ENCODE assay signal across 23 cellular contexts in the genomic region with DNA sequence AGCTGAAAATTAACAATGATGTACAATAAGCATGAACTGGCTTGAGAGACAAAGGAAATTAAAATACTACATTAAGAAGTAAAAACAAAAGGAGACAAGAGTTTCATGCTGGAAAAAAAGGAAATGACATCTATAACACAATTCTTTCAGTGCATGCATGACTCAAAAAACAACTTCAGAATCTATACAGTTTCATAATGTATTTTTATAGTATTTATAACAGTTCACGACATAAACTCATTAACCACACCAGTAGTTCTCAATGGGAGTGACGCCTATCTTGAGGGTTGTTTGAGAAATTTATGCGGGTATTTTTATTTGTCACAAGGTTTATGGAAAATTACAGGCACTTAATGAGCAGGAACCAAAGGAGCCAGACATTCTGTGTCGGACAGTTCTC.
DNase-seq lines count a peak whose midpoint lies in the region; ATAC-seq, FAIRE-seq and TF ChIP-seq lines count a peak whose summit lies in the region.
"Had no signal": no experiment of that assay in that cellular context is flagged by ENCODE, and none has a peak within 500 bp of the region (broad histone marks: within the 10 kb centered on the region; RNA-seq: fewer than 3 reads in every experiment).

No MANE protein-coding gene starts in this region.

- no peak overlapping the region for H3K4me3 ChIP-seq in SJCRH30
- H3K4me3 ChIP-seq in lower leg skin (ENCODE audit: low read depth, poor library complexity, severe bottlenecking) = no peak overlapping the region
- H3K4me3 ChIP-seq: left ventricle myocardium inferior, neural progenitor cell had no signal

- H3K36me3 Mint-ChIP-seq in activated CD4-positive, alpha-beta T cell treated with anti-CD3 and anti-CD28 coated beads for 36 hours (ENCODE audit: low read depth) = peaks cover 16% of the 10 kb centered on the region
- H3K36me3 Mint-ChIP-seq: neural progenitor cell had no signal

- ATAC-seq in activated CD4-positive, alpha-beta T cell treated with anti-CD3 and anti-CD28 coated beads for 36 hours = peak; percentile 86
- peak; percentile 55 for ATAC-seq in HG02981 (IDR thresholded peaks at IDR 0.05; ENCODE audit: unreplicated experiment)
- ATAC-seq: PC-3 had no signal

- TF ChIP-seq POLR2A in lower leg skin (IDR thresholded peaks at IDR 0.05) = no peak

- CTCF ChIA-PET in activated CD4-positive, alpha-beta T cell treated with anti-CD3 and anti-CD28 coated beads for 36 hours (lab: Charles Lee) = interaction anchor here (0.6 to 1.5 kb wide), 3 partner anchors 8 to 21 kb away, joined by 3 read pairs; no protein-coding TSS in a partner anchor

- WGBS in lower leg skin, 2 donors = 95 to 97% methylated on average over 4 of the region's 4 CpGs

- intact Hi-C loops in activated CD4-positive, alpha-beta T cell treated with anti-CD3 and anti-CD28 coated beads for 36 hours (cut with DNase I, micrococcal nuclease) = loop anchor here (1.0 to 10.0 kb wide), 5 partner anchors 8 to 1744 kb away; no protein-coding TSS in a partner anchor
- intact Hi-C loops in lower leg skin (cut with DNase I; ENCODE audit: low total_unique reads) = loop anchor here (10.0 kb wide), 1 partner anchor 296 kb away; no protein-coding TSS in a partner anchor

- H3K4me1 ChIP-seq in SJCRH30 = no peaks in the 10 kb centered on the region
- H3K4me1 ChIP-seq: BE2C, left ventricle myocardium inferior, neural progenitor cell had no signal

- H3K27me3 Mint-ChIP-seq in activated CD4-positive, alpha-beta T cell treated with anti-CD3 and anti-CD28 coated beads for 36 hours = no peaks in the 10 kb centered on the region
- H3K27me3 Mint-ChIP-seq: dendritic cell treated with granulocyte-macrophage colony-stimulating factor and Interleukin-4, amounts not matched to agents 40 ng/mL and 50 ng/mL, for 4 days had no signal

- no peak overlapping the region for H3K4me3 Mint-ChIP-seq in activated CD4-positive, alpha-beta T cell treated with anti-CD3 and anti-CD28 coated beads for 36 hours
- H3K4me3 Mint-ChIP-seq: activated T-helper 1 cell treated with anti-CD3 and anti-CD28 coated beads, Interleukin-12 subunit alpha, Interleukin-12 subunit beta, Interleukin-2, Interleukin-4 antibody, amounts not matched to agents 30 ng/mL and 10 ng/mL and 1 ng/mL, durations not matched to agents 14 hours and 24 hours and 36 hours; dendritic cell treated with granulocyte-macrophage colony-stimulating factor and Interleukin-4, amounts not matched to agents 40 ng/mL and 50 ng/mL, for 4 days; H9; immature natural killer cell; neural progenitor cell had no signal

- no peaks in the 10 kb centered on the region for H3K9me3 ChIP-seq in SJCRH30 (replicated peaks)
- H3K9me3 ChIP-seq: BE2C, left ventricle myocardium inferior had no signal

- DNase-seq in activated CD4-positive, alpha-beta T cell treated with anti-CD3 and anti-CD28 coated beads for 36 hours = no peak
- DNase-seq in activated CD4-positive, alpha-beta T cell treated with anti-CD3 and anti-CD28 coated beads, Interleukin-2, amount 50 U/mL, for 1 hour = no peak
- no peak for DNase-seq in GM18507 (ENCODE audit: extremely low spot score, insufficient read length, low read depth)
- peak; percentile 37 for DNase-seq in MV-4-11 (lab: John Stamatoyannopoulos, UW)
- no peak for DNase-seq in NCI-H510A treated with DMSO at 0.1 percent for 48 hours (lab: John Stamatoyannopoulos, UW)
- no peak for DNase-seq in SJCRH30
- DNase-seq in lower leg skin (ENCODE audit: low spot score in 2 of 2) = no peak
- DNase-seq: BE2C, DMS79, H9, immature natural killer cell, left ventricle myocardium inferior, NCI-H1930, NCI-H2227 treated with DMSO at 0.1 percent for 48 hours, PC-3, SHP77 had no signal

- TF ChIP-seq CTCF in lower leg skin (IDR thresholded peaks at IDR 0.05) = no peak

- POLR2A ChIA-PET in activated CD4-positive, alpha-beta T cell treated with anti-CD3 and anti-CD28 coated beads for 36 hours (lab: Charles Lee) = no interaction called here

- H3K4me1 Mint-ChIP-seq in activated CD4-positive, alpha-beta T cell treated with anti-CD3 and anti-CD28 coated beads for 36 hours = peaks cover 31% of the 10 kb centered on the region
- H3K4me1 Mint-ChIP-seq: neural progenitor cell had no signal

- FAIRE-seq in GM18507 (lab: Jason Lieb, UNC) = peak; percentile 74
- FAIRE-seq: A204.1, HTR-8/SVneo had no signal

- no peaks in the 10 kb centered on the region for H3K27me3 ChIP-seq in SJCRH30
- H3K27me3 ChIP-seq: BE2C, neural progenitor cell had no signal

- no peaks in the 10 kb centered on the region for H3K36me3 ChIP-seq in SJCRH30
- H3K36me3 ChIP-seq: BE2C, left ventricle myocardium inferior, neural progenitor cell had no signal

- H3K27ac Mint-ChIP-seq in activated CD4-positive, alpha-beta T cell treated with anti-CD3 and anti-CD28 coated beads for 36 hours = peak overlapping the region; percentile 37
- H3K27ac Mint-ChIP-seq: activated T-helper 1 cell treated with anti-CD3 and anti-CD28 coated beads, Interleukin-12 subunit alpha, Interleukin-12 subunit beta, Interleukin-2, Interleukin-4 antibody, amounts not matched to agents 30 ng/mL and 10 ng/mL and 1 ng/mL, durations not matched to agents 14 hours and 24 hours and 36 hours; dendritic cell treated with granulocyte-macrophage colony-stimulating factor and Interleukin-4, amounts not matched to agents 40 ng/mL and 50 ng/mL, for 4 days; H9; immature natural killer cell; neural progenitor cell had no signal

- no peaks in the 10 kb centered on the region for H3K9me3 Mint-ChIP-seq in activated CD4-positive, alpha-beta T cell treated with anti-CD3 and anti-CD28 coated beads for 36 hours (ENCODE audit: low read depth)
- H3K9me3 Mint-ChIP-seq: activated T-helper 1 cell treated with anti-CD3 and anti-CD28 coated beads, Interleukin-12 subunit alpha, Interleukin-12 subunit beta, Interleukin-2, Interleukin-4 antibody, amounts not matched to agents 30 ng/mL and 10 ng/mL and 1 ng/mL, durations not matched to agents 14 hours and 24 hours and 36 hours; dendritic cell treated with granulocyte-macrophage colony-stimulating factor and Interleukin-4, amounts not matched to agents 40 ng/mL and 50 ng/mL, for 4 days; H9; neural progenitor cell had no signal

- H3K27ac ChIP-seq in SJCRH30 = no peak overlapping the region
- H3K27ac ChIP-seq: KMS-11, left ventricle myocardium inferior, neural progenitor cell had no signal
